In genomic region chr11:118791961-118792578, GRCh38 we compare ENCODE assay signal across 8 cellular contexts. TPM values are rescaled to one million over a fixed set of nuclear protein-coding genes. Genes with fewer than 3 reads are reported as not detected.
DNase-seq lines count a peak whose midpoint lies in the region; ATAC-seq and TF ChIP-seq lines count a peak whose summit lies in the region.

No MANE protein-coding gene starts in this region.

- H3K27me3 ChIP-seq in iPS-18a (ENCODE audit: control insufficient read depth, insufficient read depth, low read length) = no peaks in the 10 kb centered on the region
- H3K27me3 ChIP-seq in smooth muscle cell (ENCODE audit: low read depth) = no peaks in the 10 kb centered on the region

- H3K4me3 ChIP-seq in GM12875 (ENCODE audit: low read depth, low read length) (peak overlapping the region; percentile 77), SK-N-MC (peak overlapping the region; percentile 86), astrocyte of the cerebellum (ENCODE audit: low read depth, low read length) (peak overlapping the region; percentile 93), iPS-18a (ENCODE audit: low read length) (peak overlapping the region; percentile 99), smooth muscle cell (peak overlapping the region; percentile 99)

- no peak for ATAC-seq in GM21576 (IDR thresholded peaks at IDR 0.05; ENCODE audit: unreplicated experiment)

- 5% methylated on average over 8 of the region's 39 CpGs for WGBS in smooth muscle cell (ENCODE audit: low lambda C conversion rate)

- peak overlapping the region; percentile 92 for H3K4me2 ChIP-seq in smooth muscle cell

- peaks cover 13% of the 10 kb centered on the region for H3K4me1 ChIP-seq in iPS-18a (ENCODE audit: control insufficient read depth, low read depth, low read length)
- H3K4me1 ChIP-seq in smooth muscle cell (ENCODE audit: low read depth) = peaks cover 7% of the 10 kb centered on the region

- peak overlapping the region; percentile 98 for H3K27ac ChIP-seq in SK-N-MC
- H3K27ac ChIP-seq in iPS-18a (ENCODE audit: low read length) = peak overlapping the region; percentile 98
- H3K27ac ChIP-seq in smooth muscle cell (ENCODE audit: low read depth) = peak overlapping the region; percentile 100

- TF ChIP-seq CTCF in GM12875 (IDR thresholded peaks at IDR 0.05; ENCODE audit: borderline replicate concordance, insufficient read depth, low read depth, low read length) (no peak), astrocyte of the cerebellum (IDR thresholded peaks at IDR 0.05; ENCODE audit: low read depth, low read length, missing control alignments) (no peak), smooth muscle cell (IDR thresholded peaks at IDR 0.05; ENCODE audit: borderline replicate concordance, insufficient read depth, poor library complexity, severe bottlenecking) (no peak)

- DNase-seq in SK-N-MC (ENCODE audit: low read depth, low spot score) (no peak), astrocyte of the cerebellum (ENCODE audit: low read depth) (no peak), smooth muscle cell (lab: John Stamatoyannopoulos, UW; ENCODE audit: unreplicated experiment) (peak; percentile 22), NCI-H446 (lab: John Stamatoyannopoulos, UW) (no peak), NCI-H1092 treated with DMSO at 0.1 percent for 48 hours (lab: John Stamatoyannopoulos, UW) (no peak)

- H3K36me3 ChIP-seq in SK-N-MC (ENCODE audit: insufficient read depth, low read length) (no peaks in the 10 kb centered on the region; the same call in 1 of the 2 replicates), iPS-18a (ENCODE audit: control insufficient read depth, low read depth, low read length) (no peaks in the 10 kb centered on the region), smooth muscle cell (ENCODE audit: low read depth) (no peaks in the 10 kb centered on the region)

- peak overlapping the region; percentile 98 for H3K9ac ChIP-seq in SK-N-MC (ENCODE audit: insufficient read length)
- peak overlapping the region; percentile 100 for H3K9ac ChIP-seq in iPS-18a (ENCODE audit: low read length)
- H3K9ac ChIP-seq in smooth muscle cell (ENCODE audit: low read depth) = peak overlapping the region; percentile 100

- in situ Hi-C loops in astrocyte of the cerebellum (cut with HindIII; ENCODE audit: low sequenced_read_pairs) = loop anchor here (10.0 kb wide), 3 partner anchors 73 to 113 kb away; no protein-coding TSS in a partner anchor

- H3K79me2 ChIP-seq in smooth muscle cell (ENCODE audit: low read depth) = peaks cover 37% of the 10 kb centered on the region

- no peaks in the 10 kb centered on the region for H3K9me3 ChIP-seq in SK-N-MC (ENCODE audit: low read depth, low read length)
- no peaks in the 10 kb centered on the region for H3K9me3 ChIP-seq in iPS-18a (ENCODE audit: control insufficient read depth, low read depth, low read length)
- H3K9me3 ChIP-seq in smooth muscle cell (replicated peaks; ENCODE audit: low read depth) = no peaks in the 10 kb centered on the region

- peaks cover 32% of the 10 kb centered on the region for H4K20me1 ChIP-seq in smooth muscle cell (ENCODE audit: low read depth)

- H2AFZ ChIP-seq in smooth muscle cell (ENCODE audit: low read depth) = peak overlapping the region; percentile 96

- peaks cover 22% of the 10 kb centered on the region for H3F3A ChIP-seq in smooth muscle cell (ENCODE audit: low read depth)

RNA-seq across cellular contexts. Expression of gene DDX6, which starts 1.1 kb away (rescaled TPM):
- 187 and 190 TPM in 2 replicates for total RNA-seq in smooth muscle cell
- 15.3 and 17.9 TPM in 2 replicates for polyA plus RNA-seq in smooth muscle cell
